ENCODE assay signal across 13 cellular contexts in genomic region chr3:37712918-37713819, GRCh38.
A peak's percentile ranks its signal among the peaks of the same experiment; 100 is the strongest.
DNase-seq lines count a peak whose midpoint lies in the region; ATAC-seq and TF ChIP-seq lines count a peak whose summit lies in the region.
"Had no signal": no experiment of that assay in that cellular context is flagged by ENCODE, and none has a peak within 500 bp of the region (broad histone marks: within the 10 kb centered on the region; RNA-seq: fewer than 3 reads in every experiment).

No MANE protein-coding gene starts in this region.

- no peak for TF ChIP-seq POLR2A in Peyer's patch (IDR thresholded peaks at IDR 0.05)

- H3K4me3 ChIP-seq in GM23248 (no peak overlapping the region), ascending aorta (peak overlapping the region in 1 of 2 donors; percentile 14), Peyer's patch (no peak overlapping the region)
- H3K4me3 ChIP-seq: dorsolateral prefrontal cortex had no signal

- in situ Hi-C loops in GM23248 (cut with MboI): no loop called here

- H3F3A ChIP-seq in GM23248 (ENCODE audit: insufficient read depth): no peaks in the 10 kb centered on the region

- no peaks in the 10 kb centered on the region for H3K9me2 ChIP-seq in GM23248 (ENCODE audit: insufficient read depth)

- no peak overlapping the region for H2AFZ ChIP-seq in GM23248

- intact Hi-C loops in ascending aorta (cut with DNase I) (loop anchor here (5.0 kb wide), 1 partner anchor 101 kb away; no protein-coding TSS in a partner anchor), left cardiac atrium (cut with DNase I) (no loop called here)

- no peaks in the 10 kb centered on the region for H4K20me1 ChIP-seq in GM23248 (ENCODE audit: insufficient read depth)

- DNase-seq in GM23248: peak; percentile 35
- peak in 1 of 2 donors; percentile 77 for DNase-seq in ascending aorta (ENCODE audit: low spot score in 2 of 2)
- peak; percentile 49 for DNase-seq in left cardiac atrium
- DNase-seq in retina: peak; percentile 30
- DNase-seq in activated CD8-positive, alpha-beta T cell treated with anti-CD3 and anti-CD28 coated beads, Interleukin-2, amount 10 ng/mL, durations not matched to agents 7 days and 5 days: no peak
- DNase-seq in Peyer's patch: no peak
- DNase-seq in stimulated activated naive CD8-positive, alpha-beta T cell treated with anti-CD3 and anti-CD28 coated beads, Interleukin-15, amount 100 ng/mL, for 72 hours: no peak
- no peak for DNase-seq in NCI-H1694 (lab: John Stamatoyannopoulos, UW)
- DNase-seq: activated CD8-positive, alpha-beta memory T cell treated with anti-CD3 and anti-CD28 coated beads, Interleukin-2, amount 50 U/mL, for 48 hours; CD8-positive, alpha-beta memory T cell; dorsolateral prefrontal cortex; H9; NCI-H2171 treated with DMSO at 0.1 percent for 48 hours had no signal

- 39 to 43% methylated on average over 11 of the region's 11 CpGs for WGBS in GM23248 (ENCODE audit: low coverage in 1 of 2, low lambda C conversion rate in 2 of 2, missing lambda C conversion rate in 2 of 2), 2 experiments

- H3K36me3 ChIP-seq in GM23248 (ENCODE audit: low read depth) (no peaks in the 10 kb centered on the region), ascending aorta (peaks cover 0 to 4% of the 10 kb centered on the region in 2 donors), Peyer's patch (no peaks in the 10 kb centered on the region)

- ATAC-seq in left cardiac atrium: peak; percentile 49 to 70
- no peak for ATAC-seq in activated CD8-positive, alpha-beta T cell treated with anti-CD3 and anti-CD28 coated beads, Interleukin-2, amount 10 ng/mL, durations not matched to agents 7 days and 5 days
- ATAC-seq in stimulated activated naive CD8-positive, alpha-beta T cell treated with anti-CD3 and anti-CD28 coated beads, Interleukin-15, amount 100 ng/mL, for 72 hours: no peak

- POLR2A ChIA-PET in activated CD8-positive, alpha-beta T cell treated with anti-CD3 and anti-CD28 coated beads, Interleukin-2, amount 10 ng/mL, durations not matched to agents 7 days and 5 days (lab: Charles Lee): no interaction called here

- H3K27ac Mint-ChIP-seq in activated CD8-positive, alpha-beta T cell treated with anti-CD3 and anti-CD28 coated beads, Interleukin-2, amount 10 ng/mL, durations not matched to agents 7 days and 5 days: no peak overlapping the region
- no peak overlapping the region for H3K27ac Mint-ChIP-seq in stimulated activated naive CD8-positive, alpha-beta T cell treated with anti-CD3 and anti-CD28 coated beads, Interleukin-15, amount 100 ng/mL, for 72 hours
- H3K27ac Mint-ChIP-seq: CD8-positive, alpha-beta memory T cell had no signal

- H3K36me3 Mint-ChIP-seq in activated CD8-positive, alpha-beta T cell treated with anti-CD3 and anti-CD28 coated beads, Interleukin-2, amount 10 ng/mL, durations not matched to agents 7 days and 5 days (ENCODE audit: low read depth): no peaks in the 10 kb centered on the region
- H3K36me3 Mint-ChIP-seq: CD8-positive, alpha-beta memory T cell had no signal

- TF ChIP-seq CTCF in ascending aorta (IDR thresholded peaks at IDR 0.05): no peak
- no peak for TF ChIP-seq CTCF in Peyer's patch (IDR thresholded peaks at IDR 0.05)

- no peak overlapping the region for H3K4me2 ChIP-seq in GM23248 (ENCODE audit: unreplicated experiment)

- no peaks in the 10 kb centered on the region for H3K9me3 Mint-ChIP-seq in activated CD8-positive, alpha-beta T cell treated with anti-CD3 and anti-CD28 coated beads, Interleukin-2, amount 10 ng/mL, durations not matched to agents 7 days and 5 days (ENCODE audit: insufficient read depth)
- no peaks in the 10 kb centered on the region for H3K9me3 Mint-ChIP-seq in stimulated activated naive CD8-positive, alpha-beta T cell treated with anti-CD3 and anti-CD28 coated beads, Interleukin-15, amount 100 ng/mL, for 72 hours
- H3K9me3 Mint-ChIP-seq: H9 had no signal

- CTCF ChIA-PET in activated CD8-positive, alpha-beta T cell treated with anti-CD3 and anti-CD28 coated beads, Interleukin-2, amount 10 ng/mL, durations not matched to agents 7 days and 5 days (lab: Charles Lee): no interaction called here

- H3K79me2 ChIP-seq in GM23248 (ENCODE audit: insufficient read depth): no peaks in the 10 kb centered on the region

- H3K27me3 Mint-ChIP-seq in activated CD8-positive, alpha-beta T cell treated with anti-CD3 and anti-CD28 coated beads, Interleukin-2, amount 10 ng/mL, durations not matched to agents 7 days and 5 days (ENCODE audit: low read depth): peaks cover 13% of the 10 kb centered on the region
- H3K27me3 Mint-ChIP-seq in stimulated activated naive CD8-positive, alpha-beta T cell treated with anti-CD3 and anti-CD28 coated beads, Interleukin-15, amount 100 ng/mL, for 72 hours: peaks cover 22% of the 10 kb centered on the region

- H3K9ac ChIP-seq in GM23248: no peak overlapping the region

- no peaks in the 10 kb centered on the region for H3K27me3 ChIP-seq in GM23248 (replicated peaks; ENCODE audit: insufficient read depth)
- H3K27me3 ChIP-seq in ascending aorta: no peaks in the 10 kb centered on the region
- H3K27me3 ChIP-seq in Peyer's patch: no peaks in the 10 kb centered on the region

- H3K27ac ChIP-seq in GM23248: no peak overlapping the region
- H3K27ac ChIP-seq in ascending aorta: peak overlapping the region; percentile 80 to 85
- H3K27ac ChIP-seq in Peyer's patch: no peak overlapping the region

- H3K4me1 ChIP-seq in GM23248 (ENCODE audit: insufficient read depth) (no peaks in the 10 kb centered on the region), ascending aorta (peaks cover 12 to 50% of the 10 kb centered on the region in 2 donors), Peyer's patch (peaks cover 0 to 9% (median 0%) of the 10 kb centered on the region in 4 donors)

- H3K4me3 Mint-ChIP-seq in activated CD8-positive, alpha-beta T cell treated with anti-CD3 and anti-CD28 coated beads, Interleukin-2, amount 10 ng/mL, durations not matched to agents 7 days and 5 days: no peak overlapping the region
- no peak overlapping the region for H3K4me3 Mint-ChIP-seq in stimulated activated naive CD8-positive, alpha-beta T cell treated with anti-CD3 and anti-CD28 coated beads, Interleukin-15, amount 100 ng/mL, for 72 hours
- H3K4me3 Mint-ChIP-seq: CD8-positive, alpha-beta memory T cell; H9 had no signal

- no peaks in the 10 kb centered on the region for H3K9me3 ChIP-seq in GM23248 (ENCODE audit: low read depth)
- H3K9me3 ChIP-seq in ascending aorta: no peaks in the 10 kb centered on the region
- no peaks in the 10 kb centered on the region for H3K9me3 ChIP-seq in Peyer's patch

- peaks cover 9% of the 10 kb centered on the region for H3K4me1 Mint-ChIP-seq in activated CD8-positive, alpha-beta T cell treated with anti-CD3 and anti-CD28 coated beads, Interleukin-2, amount 10 ng/mL, durations not matched to agents 7 days and 5 days (ENCODE audit: low read depth)
- H3K4me1 Mint-ChIP-seq in stimulated activated naive CD8-positive, alpha-beta T cell treated with anti-CD3 and anti-CD28 coated beads, Interleukin-15, amount 100 ng/mL, for 72 hours: peaks cover 6% of the 10 kb centered on the region
- H3K4me1 Mint-ChIP-seq: CD8-positive, alpha-beta memory T cell had no signal

Comparison
In these comparisons a context has a peak if more than half of its experiments do, and no peak if none do; other contexts are left out.
1. DNase-seq: peak in GM23248 (single experiment), left cardiac atrium (single experiment) and retina (single experiment); none in activated CD8-positive, alpha-beta T cell treated with anti-CD3 and anti-CD28 coated beads, Interleukin-2, amount 10 ng/mL, durations not matched to agents 7 days and 5 days (single experiment), Peyer's patch (0 of 3), stimulated activated naive CD8-positive, alpha-beta T cell treated with anti-CD3 and anti-CD28 coated beads, Interleukin-15, amount 100 ng/mL, for 72 hours (0 of 2) and NCI-H1694 (single experiment).
2. H3K27ac ChIP-seq: peak in ascending aorta (2 of 2); none in GM23248 (single experiment) and Peyer's patch (0 of 4).
3. ATAC-seq: peak in left cardiac atrium (2 of 2); none in activated CD8-positive, alpha-beta T cell treated with anti-CD3 and anti-CD28 coated beads, Interleukin-2, amount 10 ng/mL, durations not matched to agents 7 days and 5 days (single experiment) and stimulated activated naive CD8-positive, alpha-beta T cell treated with anti-CD3 and anti-CD28 coated beads, Interleukin-15, amount 100 ng/mL, for 72 hours (single experiment).